ENCODE assay signal across 1 cellular context in the genomic region with DNA sequence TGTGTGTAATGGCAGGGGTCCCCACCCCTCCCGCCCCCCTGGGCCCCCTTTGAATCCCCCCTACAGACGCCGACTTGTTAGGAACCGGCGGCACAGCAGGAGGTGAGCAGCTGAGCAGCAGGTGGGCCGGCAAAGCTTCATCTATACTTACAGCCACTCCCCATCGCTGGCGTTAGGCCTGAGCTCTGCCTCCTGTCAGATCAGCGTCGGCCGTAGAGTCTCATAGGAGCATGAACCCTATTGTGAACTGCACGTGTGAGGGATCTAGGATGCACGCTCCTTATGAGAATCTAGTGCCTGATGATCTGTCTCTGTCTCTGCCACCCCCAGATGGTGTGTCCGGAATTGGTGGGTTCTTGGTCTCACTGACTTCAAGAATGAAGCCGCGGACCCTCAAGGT.
TF ChIP-seq lines count a peak whose summit lies in the region.

No MANE protein-coding gene starts in this region.

TF ChIP-seq in GM23338, 12 proteins besides CTCF, POLR2A, EP300 and RAD21 (continued from another document):
- no peak for TF ChIP-seq ZNF462 (CRISPR knock-in tag; IDR thresholded peaks at IDR 0.05)
TF ChIP-seq in GM23338: peak in this region for 0.
